Comparison of ENCODE assay signal across 8 cellular contexts in genomic region chr11:9462806-9463537, GRCh38. TPM values are rescaled to one million over a fixed set of nuclear protein-coding genes. Genes with fewer than 3 reads are reported as not detected.
DNase-seq lines count a peak whose midpoint lies in the region; ATAC-seq and TF ChIP-seq lines count a peak whose summit lies in the region.

No MANE protein-coding gene starts in this region.

- H3K27me3 Mint-ChIP-seq in chondrocyte (ENCODE audit: low read depth) (no peaks in the 10 kb centered on the region), osteocyte (ENCODE audit: unreplicated experiment) (no peaks in the 10 kb centered on the region)

- H3K4me3 Mint-ChIP-seq in chondrocyte (ENCODE audit: unreplicated experiment) (peak overlapping the region; percentile 44), osteocyte (ENCODE audit: unreplicated experiment) (peak overlapping the region; percentile 32)

- peak overlapping the region; percentile 9; the same call in 1 of the 2 replicates for H3K27ac ChIP-seq in DOHH2 (ENCODE audit: low read depth, low read length)
- no peak overlapping the region for H3K27ac ChIP-seq in MM.1S (ENCODE audit: low read length)

- H3K9me3 Mint-ChIP-seq in chondrocyte (ENCODE audit: low read depth) (peaks cover 5% of the 10 kb centered on the region), osteocyte (ENCODE audit: unreplicated experiment) (no peaks in the 10 kb centered on the region)

- ATAC-seq in HG02981 (IDR thresholded peaks at IDR 0.05; ENCODE audit: unreplicated experiment) (no peak), GM18517 (IDR thresholded peaks at IDR 0.05; ENCODE audit: unreplicated experiment) (no peak), GM18498 (IDR thresholded peaks at IDR 0.05; ENCODE audit: unreplicated experiment) (no peak)

- H3K4me1 ChIP-seq in DOHH2 (ENCODE audit: control insufficient read depth, low read length): peaks cover 22% of the 10 kb centered on the region
- peaks cover 7% of the 10 kb centered on the region for H3K4me1 ChIP-seq in MM.1S (ENCODE audit: low read length)

- H3K27me3 ChIP-seq in DOHH2 (ENCODE audit: control insufficient read depth, low read length) (no peaks in the 10 kb centered on the region), MM.1S (replicated peaks; ENCODE audit: insufficient read depth, low read length) (no peaks in the 10 kb centered on the region)

- peak overlapping the region; percentile 52 for H3K27ac Mint-ChIP-seq in chondrocyte (ENCODE audit: unreplicated experiment)
- peak overlapping the region; percentile 76 for H3K27ac Mint-ChIP-seq in osteocyte (ENCODE audit: unreplicated experiment)

- no peak for DNase-seq in MM.1S
- no peak for DNase-seq in chondrocyte (ENCODE audit: low spot score)
- no peak for DNase-seq in osteocyte (ENCODE audit: extremely low spot score, unreplicated experiment)
- DNase-seq in NK-92 (lab: John Stamatoyannopoulos, UW; ENCODE audit: unreplicated experiment): no peak

- H3K4me2 ChIP-seq in DOHH2 (ENCODE audit: low read length): peak overlapping the region; percentile 73
- H3K4me2 ChIP-seq in MM.1S (ENCODE audit: low read depth, low read length): 0 out of 2 replicates have a peak overlapping the region, but pooled peaks have one; percentile 16

- H3F3A ChIP-seq in DOHH2 (ENCODE audit: control insufficient read depth, insufficient read depth) (peaks cover 19% of the 10 kb centered on the region), MM.1S (ENCODE audit: insufficient read depth, low read length) (peaks cover 21% of the 10 kb centered on the region)

- H3K9me3 ChIP-seq in DOHH2 (ENCODE audit: control insufficient read depth, insufficient read depth, low read length): no peaks in the 10 kb centered on the region
- no peaks in the 10 kb centered on the region for H3K9me3 ChIP-seq in MM.1S (replicated peaks; ENCODE audit: insufficient read depth, low read length)

- H3K36me3 ChIP-seq in DOHH2 (ENCODE audit: control insufficient read depth, low read length): peaks cover 22% of the 10 kb centered on the region
- 0 out of 2 replicates have a peak, but pooled peaks cover 3% of the 10 kb centered on the region for H3K36me3 ChIP-seq in MM.1S (replicated peaks; ENCODE audit: insufficient read depth, low read length)

- H3K4me3 ChIP-seq in DOHH2 (ENCODE audit: low read length) (peak overlapping the region; percentile 80), MM.1S (ENCODE audit: low read length) (no peak overlapping the region)

- no peak for TF ChIP-seq CTCF in DOHH2 (IDR thresholded peaks at IDR 0.05; ENCODE audit: low read depth, low read length, poor library complexity, severe bottlenecking)
- no peak for TF ChIP-seq CTCF in MM.1S (IDR thresholded peaks at IDR 0.05; ENCODE audit: low read length)
- no peak for TF ChIP-seq CTCF in chondrocyte (IDR thresholded peaks at IDR 0.05)
- no peak for TF ChIP-seq CTCF in osteocyte (IDR thresholded peaks at IDR 0.05)

- H3K79me2 ChIP-seq in DOHH2 (ENCODE audit: control insufficient read depth, low read length): peaks cover 85% of the 10 kb centered on the region
- peaks cover 68% of the 10 kb centered on the region for H3K79me2 ChIP-seq in MM.1S (ENCODE audit: low read length)

- H4K20me1 ChIP-seq in DOHH2 (ENCODE audit: control insufficient read depth, insufficient read depth, low read depth, low read length) (0 out of 2 replicates have a peak, but pooled peaks cover 2% of the 10 kb centered on the region), MM.1S (ENCODE audit: insufficient read depth, low read length) (no peaks in the 10 kb centered on the region)

- H2AFZ ChIP-seq in MM.1S (ENCODE audit: low read length): no peak overlapping the region

- no peaks in the 10 kb centered on the region for H3K9me2 ChIP-seq in DOHH2 (replicated peaks; ENCODE audit: control insufficient read depth, low read length)
- H3K9me2 ChIP-seq in MM.1S (replicated peaks; ENCODE audit: insufficient read depth, low read length): no peaks in the 10 kb centered on the region

- H3K36me3 Mint-ChIP-seq in chondrocyte (ENCODE audit: low read depth) (peaks cover 4% of the 10 kb centered on the region), osteocyte (ENCODE audit: unreplicated experiment) (peaks cover 2% of the 10 kb centered on the region)

- H3K4me1 Mint-ChIP-seq in chondrocyte (ENCODE audit: low read depth): peaks cover 22% of the 10 kb centered on the region
- H3K4me1 Mint-ChIP-seq in osteocyte (ENCODE audit: unreplicated experiment): peaks cover 29% of the 10 kb centered on the region

- no peak overlapping the region for H3K9ac ChIP-seq in MM.1S (ENCODE audit: low read length)

RNA-seq across cellular contexts. Expression of gene ZNF143, which starts 2.2 kb away (rescaled TPM):
- total RNA-seq in chondrocyte (16.6 to 23.1 TPM (median 18.9 TPM) in 3 replicates), osteocyte (22.1 and 26.8 TPM in 2 replicates)
